Comparison of ENCODE assay signal across 11 cellular contexts in the genomic region with DNA sequence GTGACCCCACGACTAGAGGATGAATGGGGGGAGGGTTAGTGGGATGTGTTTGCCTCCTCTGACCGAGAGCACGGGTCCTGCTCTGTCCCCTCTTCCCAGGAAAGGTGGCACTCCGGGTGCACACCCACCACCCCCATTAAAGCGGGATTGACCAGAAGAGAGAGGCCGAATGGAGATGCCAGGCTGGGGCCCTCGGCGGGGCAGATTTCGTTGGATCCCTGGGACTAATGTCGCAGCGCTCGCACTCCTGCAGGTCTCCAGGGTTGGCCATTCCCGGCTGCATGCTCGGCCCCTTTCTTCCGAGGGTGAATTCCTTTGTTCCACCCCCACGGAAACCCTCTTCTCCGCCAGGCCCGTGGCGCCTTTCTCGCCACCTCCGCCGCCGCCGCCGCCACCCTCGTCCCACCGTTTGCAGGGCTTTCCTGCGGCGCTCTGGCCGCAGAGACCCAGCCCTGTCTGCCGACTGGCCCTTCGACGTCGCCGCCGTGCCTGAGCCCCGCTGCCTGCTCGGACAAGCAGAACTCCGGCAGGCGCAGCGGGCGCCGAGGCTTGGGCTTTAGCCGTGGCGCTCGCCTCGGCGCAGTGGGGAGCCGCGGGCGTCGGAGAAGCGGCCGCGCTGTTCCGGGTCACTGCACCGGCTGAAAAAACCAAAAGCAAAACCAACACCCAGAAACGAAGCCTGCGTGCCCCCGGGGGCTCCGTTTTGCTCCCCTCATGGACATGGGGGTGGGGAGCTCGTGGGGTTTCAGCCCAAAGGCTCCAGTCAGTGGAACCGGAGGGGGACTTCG. TPM values are rescaled to one million over a fixed set of nuclear protein-coding genes. Genes with fewer than 3 reads are reported as not detected.
A peak's percentile ranks its signal among the peaks of the same experiment; 100 is the strongest.
DNase-seq lines count a peak whose midpoint lies in the region; ATAC-seq and TF ChIP-seq lines count a peak whose summit lies in the region.
"Had no signal": no experiment of that assay in that cellular context is flagged by ENCODE, and none has a peak within 500 bp of the region (broad histone marks: within the 10 kb centered on the region; RNA-seq: fewer than 3 reads in every experiment).

No MANE protein-coding gene starts in this region.

- H3K27me3 Mint-ChIP-seq in activated CD4-positive, alpha-beta T cell treated with anti-CD3 and anti-CD28 coated beads for 36 hours: peaks cover 76% of the 10 kb centered on the region
- H3K27me3 Mint-ChIP-seq in activated CD8-positive, alpha-beta T cell treated with anti-CD3 and anti-CD28 coated beads for 36 hours: peaks cover 83% of the 10 kb centered on the region
- peaks cover 71% of the 10 kb centered on the region for H3K27me3 Mint-ChIP-seq in HFFc6 (ENCODE audit: insufficient read depth)

- CTCF ChIA-PET in activated CD4-positive, alpha-beta T cell treated with anti-CD3 and anti-CD28 coated beads for 36 hours (lab: Charles Lee): interaction anchor here (0.7 to 0.8 kb wide), 2 partner anchors 13 to 32 kb away, joined by 3 read pairs; no protein-coding TSS in a partner anchor
- CTCF ChIA-PET in activated CD8-positive, alpha-beta T cell treated with anti-CD3 and anti-CD28 coated beads for 36 hours (lab: Charles Lee): interaction anchor here (1.5 kb wide), 1 partner anchor 24 kb away, joined by 4 read pairs; no protein-coding TSS in a partner anchor

- no peak overlapping the region for H3K27ac Mint-ChIP-seq in activated CD4-positive, alpha-beta T cell treated with anti-CD3 and anti-CD28 coated beads for 36 hours
- no peak overlapping the region for H3K27ac Mint-ChIP-seq in activated CD8-positive, alpha-beta T cell treated with anti-CD3 and anti-CD28 coated beads for 36 hours
- H3K27ac Mint-ChIP-seq in HFFc6: no peak overlapping the region

- H3K27me3 ChIP-seq in left lung (peaks cover 89 to 100% of the 10 kb centered on the region in 2 donors), stomach (peaks cover 37 to 100% (median 96%) of the 10 kb centered on the region in 3 donors)

- H3K4me1 ChIP-seq in left lung: peaks cover 10 to 12% of the 10 kb centered on the region in 2 donors
- peaks cover 17 to 34% (median 33%) of the 10 kb centered on the region in 4 donors for H3K4me1 ChIP-seq in stomach

- H3K4me1 Mint-ChIP-seq in activated CD4-positive, alpha-beta T cell treated with anti-CD3 and anti-CD28 coated beads for 36 hours: peaks cover 11% of the 10 kb centered on the region
- H3K4me1 Mint-ChIP-seq in activated CD8-positive, alpha-beta T cell treated with anti-CD3 and anti-CD28 coated beads for 36 hours (ENCODE audit: low read depth): peaks cover 10% of the 10 kb centered on the region
- H3K4me1 Mint-ChIP-seq in HFFc6 (ENCODE audit: low read depth): no peaks in the 10 kb centered on the region

- H3K9me3 Mint-ChIP-seq in activated CD4-positive, alpha-beta T cell treated with anti-CD3 and anti-CD28 coated beads for 36 hours (ENCODE audit: low read depth): no peaks in the 10 kb centered on the region
- no peaks in the 10 kb centered on the region for H3K9me3 Mint-ChIP-seq in activated CD8-positive, alpha-beta T cell treated with anti-CD3 and anti-CD28 coated beads for 36 hours
- no peaks in the 10 kb centered on the region for H3K9me3 Mint-ChIP-seq in HFFc6

- intact Hi-C loops in activated CD4-positive, alpha-beta T cell treated with anti-CD3 and anti-CD28 coated beads for 36 hours (cut with DNase I, micrococcal nuclease): loop anchor here (2.0 kb wide), 1 partner anchor 15 kb away; no protein-coding TSS in a partner anchor
- intact Hi-C loops in activated CD8-positive, alpha-beta T cell treated with anti-CD3 and anti-CD28 coated beads for 36 hours (cut with micrococcal nuclease): no loop called here
- intact Hi-C loops in left lung (cut with DNase I): no loop called here
- intact Hi-C loops in stomach (cut with DNase I; ENCODE audit: low total_unique reads): no loop called here

- H3K4me3 ChIP-seq in left lung (peak overlapping the region; percentile 8 to 25), stomach (peak overlapping the region; percentile 28 to 62 (median 34))

- WGBS in stomach, 5 donors: 4 to 10% (median 6%) methylated on average over 23 to 64 of the region's 64 CpGs

- peak; percentile 44 for ATAC-seq in activated CD4-positive, alpha-beta T cell treated with anti-CD3 and anti-CD28 coated beads for 36 hours
- peak; percentile 10 for ATAC-seq in activated CD8-positive, alpha-beta T cell treated with anti-CD3 and anti-CD28 coated beads for 36 hours
- peak; percentile 24 for ATAC-seq in left lung

- TF ChIP-seq POLR2A in stomach (IDR thresholded peaks at IDR 0.05) (no peak), erythroblast (IDR thresholded peaks at IDR 0.05; ENCODE audit: low read length) (no peak)

- TF ChIP-seq EP300 in stomach (IDR thresholded peaks at IDR 0.05): no peak

- no peaks in the 10 kb centered on the region for H3K9me3 ChIP-seq in left lung
- no peaks in the 10 kb centered on the region for H3K9me3 ChIP-seq in stomach

- no peak for TF ChIP-seq CTCF in activated CD8-positive, alpha-beta T cell treated with anti-CD3 and anti-CD28 coated beads for 36 hours (IDR thresholded peaks at IDR 0.05)
- TF ChIP-seq CTCF in left lung (IDR thresholded peaks at IDR 0.05): no peak
- no peak for TF ChIP-seq CTCF in stomach (IDR thresholded peaks at IDR 0.05)
- no peak for TF ChIP-seq CTCF in HFFc6 (IDR thresholded peaks at IDR 0.05)

- DNase-seq in activated CD4-positive, alpha-beta T cell treated with anti-CD3 and anti-CD28 coated beads for 36 hours: peak; percentile 17
- no peak for DNase-seq in activated CD4-positive, alpha-beta T cell treated with anti-CD3 and anti-CD28 coated beads, Interleukin-2, amount 50 U/mL, for 4 hours
- no peak for DNase-seq in activated CD8-positive, alpha-beta T cell treated with anti-CD3 and anti-CD28 coated beads for 36 hours
- DNase-seq in left lung (no peak), stomach (no peak), SK-N-DZ (ENCODE audit: low spot score) (no peak), HFFc6 (no peak), erythroblast (lab: John Stamatoyannopoulos, UW) (no peak)
- DNase-seq: activated CD8-positive, alpha-beta memory T cell treated with anti-CD3 and anti-CD28 coated beads, Interleukin-2, amount 50 U/mL, for 48 hours; NCI-H774; stimulated activated CD4-positive, alpha-beta T cell treated with anti-CD3 and anti-CD28 coated beads, Interleukin-2, amount 100 ng/mL, for 48 hours had no signal

- POLR2A ChIA-PET in activated CD4-positive, alpha-beta T cell treated with anti-CD3 and anti-CD28 coated beads for 36 hours (lab: Charles Lee): no interaction called here
- POLR2A ChIA-PET in activated CD8-positive, alpha-beta T cell treated with anti-CD3 and anti-CD28 coated beads for 36 hours (lab: Charles Lee): no interaction called here

- H3K36me3 ChIP-seq in left lung (no peaks in the 10 kb centered on the region), stomach (no peaks in the 10 kb centered on the region)

- peak overlapping the region; percentile 41 for H3K4me3 Mint-ChIP-seq in activated CD4-positive, alpha-beta T cell treated with anti-CD3 and anti-CD28 coated beads for 36 hours
- peak overlapping the region; percentile 54 for H3K4me3 Mint-ChIP-seq in activated CD8-positive, alpha-beta T cell treated with anti-CD3 and anti-CD28 coated beads for 36 hours
- H3K4me3 Mint-ChIP-seq in HFFc6: no peak overlapping the region

- H3K36me3 Mint-ChIP-seq in activated CD4-positive, alpha-beta T cell treated with anti-CD3 and anti-CD28 coated beads for 36 hours (ENCODE audit: low read depth): no peaks in the 10 kb centered on the region
- H3K36me3 Mint-ChIP-seq in activated CD8-positive, alpha-beta T cell treated with anti-CD3 and anti-CD28 coated beads for 36 hours (ENCODE audit: low read depth): no peaks in the 10 kb centered on the region
- H3K36me3 Mint-ChIP-seq in HFFc6 (ENCODE audit: low read depth): no peaks in the 10 kb centered on the region

- no peak overlapping the region for H3K27ac ChIP-seq in left lung
- H3K27ac ChIP-seq in stomach: no peak overlapping the region

RNA-seq across cellular contexts. Expression of a gene that starts 11.8 kb away (rescaled TPM):
- not detected for total RNA-seq in activated CD4-positive, alpha-beta T cell treated with anti-CD3 and anti-CD28 coated beads for 36 hours
- total RNA-seq in activated CD8-positive, alpha-beta T cell treated with anti-CD3 and anti-CD28 coated beads for 36 hours: not detected
- total RNA-seq in left lung: under 1 TPM in 1 of 2 donors, not detected in 1; 0.05 TPM
- total RNA-seq in stomach: not detected
- polyA plus RNA-seq in stomach: under 1 TPM in 1 of 3 donors, not detected in 2; 0.20 TPM
- polyA plus RNA-seq in SK-N-DZ (2014; cell fraction: cytosol; rRNA removed): 0.08 TPM in 1 of 2 replicates, not detected in the other
- not detected in 2 replicates for polyA plus RNA-seq in SK-N-DZ (2014; cell fraction: nucleus; rRNA removed)
- total RNA-seq in HFFc6 (2021; fragmentation: NEBNext Ultra II Directional; extraction: Animal tissue kit (Norgen Biotek cat#: 25700)): not detected

Comparison
In these comparisons a context has a peak if more than half of its experiments do, and no peak if none do; other contexts are left out.
1. intact Hi-C loops: an anchor here in activated CD4-positive, alpha-beta T cell treated with anti-CD3 and anti-CD28 coated beads for 36 hours (2.0 kb wide); none called in activated CD8-positive, alpha-beta T cell treated with anti-CD3 and anti-CD28 coated beads for 36 hours, left lung and stomach.